ENCODE assay signal across 8 cellular contexts in the genomic region with DNA sequence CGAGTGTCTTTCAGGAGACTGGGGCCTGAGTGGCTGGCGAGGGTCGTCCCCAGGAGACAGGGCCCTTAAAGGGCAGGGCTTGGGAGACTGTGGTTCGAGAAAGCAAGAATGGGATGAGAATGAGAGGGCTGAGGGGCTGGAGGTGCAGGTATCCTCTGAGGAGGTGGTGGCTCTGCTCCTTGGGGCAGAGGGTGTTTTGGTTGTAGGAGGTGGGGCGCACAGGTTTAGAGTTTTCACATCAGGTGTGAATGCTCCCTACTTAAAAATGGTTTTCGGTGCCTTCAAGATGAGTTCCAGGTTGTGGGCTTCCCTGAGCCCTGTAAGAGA. TPM values are rescaled to one million over a fixed set of nuclear protein-coding genes. Genes with fewer than 3 reads are reported as not detected.
DNase-seq lines count a peak whose midpoint lies in the region; ATAC-seq, FAIRE-seq and TF ChIP-seq lines count a peak whose summit lies in the region.

No MANE protein-coding gene starts in this region.

- WGBS in prostate gland: 6% methylated on average over 6 of the region's 6 CpGs

- H3K36me3 ChIP-seq in PC-9 (ENCODE audit: low read depth): no peaks in the 10 kb centered on the region
- no peaks in the 10 kb centered on the region for H3K36me3 ChIP-seq in prostate gland

- peak overlapping the region; percentile 92 for H2AFZ ChIP-seq in PC-9

- no peaks in the 10 kb centered on the region for H4K20me1 ChIP-seq in PC-9 (ENCODE audit: insufficient read depth)

- no peaks in the 10 kb centered on the region for H3K9me2 ChIP-seq in PC-9 (ENCODE audit: insufficient read depth)

- peaks cover 9% of the 10 kb centered on the region; the same call in 1 of the 2 replicates for H3K79me2 ChIP-seq in PC-9 (ENCODE audit: low read depth)

- H3K4me1 ChIP-seq in PC-9 (replicated peaks; ENCODE audit: insufficient read depth): peaks cover 18% of the 10 kb centered on the region
- H3K4me1 ChIP-seq in prostate gland (replicated peaks): no peaks in the 10 kb centered on the region

- POLR2A ChIA-PET in PC-9 (lab: Charles Lee; ENCODE audit: unreplicated experiment): interaction anchor here (0.6 to 0.7 kb wide), 2 partner anchors 39 to 66 kb away, joined by 4 to 6 read pairs; no protein-coding TSS in a partner anchor

- ATAC-seq in esophagus mucosa: peak; percentile 1

- no peaks in the 10 kb centered on the region for H3K9me3 ChIP-seq in PC-9 (ENCODE audit: insufficient read depth, low read depth)
- H3K9me3 ChIP-seq in prostate gland: no peaks in the 10 kb centered on the region

- DNase-seq in GM12892 (ENCODE audit: insufficient read length) (peak; percentile 14), PC-9 (no peak), prostate gland (ENCODE audit: low spot score) (no peak), posterior cingulate gyrus (no peak), GM03348 (ENCODE audit: low spot score) (no peak), HK-2 (ENCODE audit: unreplicated experiment) (no peak)
- no peak for DNase-seq in stimulated activated CD4-positive, alpha-beta T cell treated with anti-CD3 and anti-CD28 coated beads, Interleukin-2, amount 100 ng/mL, for 24 hours

- peak overlapping the region; percentile 83 for H3K4me2 ChIP-seq in PC-9

- no peak for FAIRE-seq in GM12892 (lab: Jason Lieb, UNC)

- TF ChIP-seq POLR2A in GM12892 (IDR thresholded peaks at IDR 0.05; ENCODE audit: low read depth, low read length): no peak
- TF ChIP-seq POLR2A in prostate gland (IDR thresholded peaks at IDR 0.05): no peak

- H3F3A ChIP-seq in PC-9 (ENCODE audit: insufficient read depth, low read depth): peaks cover 17% of the 10 kb centered on the region

- no TSS peak for BruUV-seq in PC-9 (replicated peaks; lab: Mats Ljungman, UMichigan)

- H3K27ac ChIP-seq in PC-9 (no peak overlapping the region), prostate gland (peak overlapping the region; percentile 75 to 90)

- no peaks in the 10 kb centered on the region for H3K27me3 ChIP-seq in PC-9 (ENCODE audit: insufficient read depth, low read depth)
- no peaks in the 10 kb centered on the region for H3K27me3 ChIP-seq in prostate gland (replicated peaks; ENCODE audit: insufficient read depth)

- CTCF ChIA-PET in PC-9 (lab: Charles Lee): interaction anchor here (0.5 kb wide), 1 partner anchor 34 kb away, joined by 6 read pairs; no protein-coding TSS in a partner anchor

- H3K4me3 ChIP-seq in PC-9 (peak overlapping the region; percentile 56), prostate gland (peak overlapping the region; percentile 64 to 93)

- TF ChIP-seq CTCF in PC-9 (conservative IDR thresholded peaks at IDR 0.05) (no peak), prostate gland (IDR thresholded peaks at IDR 0.05) (no peak)

- intact Hi-C loops in PC-9 (cut with micrococcal nuclease; ENCODE audit: unreplicated experiment) (no loop called here), prostate gland (cut with DNase I) (no loop called here), posterior cingulate gyrus (cut with DNase I) (no loop called here)

RNA-seq across cellular contexts. Expression of a gene that starts 0.4 kb away (rescaled TPM):
- polyA plus RNA-seq in GM12892 (2012; ENCODE audit: missing spikeins): 7.5 TPM
- total RNA-seq in PC-9 (2021) (25.4 and 26.0 TPM in 2 replicates), esophagus mucosa (20.8 TPM), prostate gland (10 to 100 TPM; 57.8 to 93.9 TPM)
